19 cellular contexts compared by ENCODE assay signal in the genomic region with DNA sequence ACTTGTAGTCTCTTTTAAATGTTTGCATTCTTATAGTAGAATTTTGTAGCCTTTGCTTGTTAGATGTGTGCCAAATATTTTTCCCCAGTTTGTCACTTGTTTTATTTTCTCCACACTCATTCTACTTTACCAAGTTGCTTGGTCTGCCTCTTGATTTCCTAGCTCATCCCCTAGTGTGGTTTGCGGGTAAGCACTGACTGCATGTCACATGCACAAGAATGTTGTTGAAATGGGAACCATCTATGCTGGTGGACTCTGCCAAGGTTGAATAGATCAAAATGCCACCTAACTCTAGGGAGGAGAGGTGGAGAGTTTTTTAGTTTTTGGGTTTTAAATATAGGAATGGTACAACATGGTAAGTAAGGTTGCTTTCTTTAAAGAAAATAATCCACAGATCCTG.
"Had no signal": no experiment of that assay in that cellular context is flagged by ENCODE, and none has a peak within 500 bp of the region (broad histone marks: within the 10 kb centered on the region; RNA-seq: fewer than 3 reads in every experiment).

No MANE protein-coding gene starts in this region.

- H3K4me3 ChIP-seq: adrenal gland, esophagus muscularis mucosa, right atrium auricular region, skin epidermis, transverse colon had no signal

- H3K9me3 ChIP-seq: adrenal gland, esophagus muscularis mucosa, right atrium auricular region, transverse colon had no signal

- H3K27ac ChIP-seq: adrenal gland, foreskin keratinocyte, right atrium auricular region had no signal

- DNase-seq: activated CD4-positive, alpha-beta T cell treated with anti-CD3 and anti-CD28 coated beads, Interleukin-2, amount 10 ng/mL, durations not matched to agents 24 days and 14 days; activated CD4-positive, CD25-positive, alpha-beta regulatory T cell; activated CD8-positive, alpha-beta memory T cell treated with anti-CD3 and anti-CD28 coated beads, Interleukin-2, amount 50 U/mL, for 4 hours; activated effector memory CD4-positive, alpha-beta T cell treated with Interleukin-2 at 50 U/mL for 16 hours; activated T-cell treated with anti-CD3 and anti-CD28 coated beads, Interleukin-2, amount 50 U/mL, for 4 hours; adrenal gland; effector memory CD4-positive, alpha-beta T cell; foreskin keratinocyte; glutamatergic neuron; hippocampal formation; stimulated activated CD4-positive, alpha-beta T cell treated with anti-CD3 and anti-CD28 coated beads, Interleukin-15, amount 100 ng/mL, for 24 hours; stimulated activated CD4-positive, alpha-beta T cell treated with anti-CD3 and anti-CD28 coated beads, Interleukin-2, amount 100 ng/mL, for 48 hours; T1000 had no signal

- H3K36me3 ChIP-seq: adrenal gland, esophagus muscularis mucosa, right atrium auricular region, transverse colon had no signal

- H3K27me3 ChIP-seq: adrenal gland, esophagus muscularis mucosa, foreskin keratinocyte, right atrium auricular region, transverse colon had no signal

- H3K4me1 ChIP-seq: adrenal gland, right atrium auricular region, transverse colon had no signal

- ATAC-seq: activated T-cell treated with anti-CD3 and anti-CD28 coated beads, Interleukin-2, amount 50 U/mL, for 4 hours; foreskin keratinocyte had no signal

- FAIRE-seq: endothelial cell of umbilical vein, islet of Langerhans had no signal
